15 cellular contexts compared by ENCODE assay signal in the genomic region with DNA sequence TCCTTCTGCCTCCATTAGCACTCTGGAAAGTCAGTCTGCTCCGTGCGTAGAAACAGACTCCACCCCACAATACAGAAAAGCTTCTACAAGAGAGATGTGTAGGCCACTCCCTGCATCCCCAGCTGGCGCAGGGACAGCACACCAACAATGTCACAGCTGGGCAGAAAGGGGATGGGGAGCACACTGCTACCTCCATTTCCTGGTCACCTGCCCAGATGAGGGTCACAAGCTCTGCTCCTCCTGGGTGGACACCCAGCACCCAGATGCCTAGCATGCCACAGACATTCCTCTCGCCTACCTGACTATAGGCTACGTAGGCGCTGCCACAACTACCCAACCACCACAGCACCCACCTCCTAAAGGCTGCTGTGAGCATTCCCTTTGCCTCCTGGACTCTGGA.
"Had no signal": no experiment of that assay in that cellular context is flagged by ENCODE, and none has a peak within 500 bp of the region (broad histone marks: within the 10 kb centered on the region; RNA-seq: fewer than 3 reads in every experiment).

No MANE protein-coding gene starts in this region.

- H3K27me3 ChIP-seq: brain microvascular endothelial cell, foreskin keratinocyte, pancreas had no signal

- H3K36me3 Mint-ChIP-seq: activated naive CD8-positive, alpha-beta T cell treated with anti-CD3 and anti-CD28 coated beads, Interleukin-2, amount 10 ng/mL, durations not matched to agents 7 days and 5 days; immature natural killer cell had no signal

- H3K4me3 ChIP-seq: lower lobe of right lung, pancreas had no signal

- H3K27ac Mint-ChIP-seq: activated CD4-positive, alpha-beta T cell treated with anti-CD3 and anti-CD28 coated beads, Interleukin-2, amount 10 ng/mL, durations not matched to agents 7 days and 5 days; activated naive CD8-positive, alpha-beta T cell treated with anti-CD3 and anti-CD28 coated beads, Interleukin-2, amount 10 ng/mL, durations not matched to agents 7 days and 5 days; immature natural killer cell had no signal

- ATAC-seq: activated T-cell treated with anti-CD3 and anti-CD28 coated beads, Interleukin-2, amount 50 U/mL, for 72 hours; foreskin keratinocyte had no signal

- FAIRE-seq: pancreas, urothelium cell line had no signal

- H3K4me1 Mint-ChIP-seq: activated CD4-positive, alpha-beta T cell treated with anti-CD3 and anti-CD28 coated beads, Interleukin-2, amount 10 ng/mL, durations not matched to agents 7 days and 5 days; immature natural killer cell had no signal

- H3K27ac ChIP-seq: brain microvascular endothelial cell, foreskin keratinocyte, lower lobe of right lung, pancreas had no signal

- H3K27me3 Mint-ChIP-seq: activated CD4-positive, alpha-beta T cell treated with anti-CD3 and anti-CD28 coated beads, Interleukin-2, amount 10 ng/mL, durations not matched to agents 7 days and 5 days; activated naive CD8-positive, alpha-beta T cell treated with anti-CD3 and anti-CD28 coated beads, Interleukin-2, amount 10 ng/mL, durations not matched to agents 7 days and 5 days had no signal

- H3K9me3 ChIP-seq: lower lobe of right lung, pancreas had no signal

- H3K4me3 Mint-ChIP-seq: activated CD4-positive, alpha-beta T cell treated with anti-CD3 and anti-CD28 coated beads, Interleukin-2, amount 10 ng/mL, durations not matched to agents 7 days and 5 days; activated naive CD8-positive, alpha-beta T cell treated with anti-CD3 and anti-CD28 coated beads, Interleukin-2, amount 10 ng/mL, durations not matched to agents 7 days and 5 days; activated T-cell treated with anti-CD3 and anti-CD28 coated beads, Interleukin-2, amount 50 U/mL, for 72 hours; immature natural killer cell had no signal

- H3K36me3 ChIP-seq: brain microvascular endothelial cell, lower lobe of right lung, pancreas had no signal

- DNase-seq: activated CD4-positive, alpha-beta T cell treated with anti-CD3 and anti-CD28 coated beads, Interleukin-2, amount 10 ng/mL, durations not matched to agents 7 days and 5 days; activated CD8-positive, alpha-beta memory T cell treated with anti-CD3 and anti-CD28 coated beads, Interleukin-2, amount 50 U/mL, for 48 hours; activated gamma-delta T cell treated with Interleukin-2 at 50 U/mL for 16 hours; activated naive CD8-positive, alpha-beta T cell treated with anti-CD3 and anti-CD28 coated beads, Interleukin-2, amount 10 ng/mL, durations not matched to agents 7 days and 5 days; activated T-cell treated with anti-CD3 and anti-CD28 coated beads, Interleukin-2, amount 50 U/mL, for 72 hours; brain microvascular endothelial cell; effector memory CD4-positive, alpha-beta T cell; foreskin keratinocyte; immature natural killer cell; lower lobe of right lung; midbrain; stimulated activated CD4-positive, alpha-beta T cell treated with anti-CD3 and anti-CD28 coated beads, Interleukin-12 subunit alpha, Interleukin-12 subunit beta, amount 100 ng/mL, for 4 hours; stimulated activated CD4-positive, alpha-beta T cell treated with anti-CD3 and anti-CD28 coated beads, Interleukin-2, amount 100 ng/mL, for 24 hours had no signal

- H3K4me1 ChIP-seq: foreskin keratinocyte, lower lobe of right lung, pancreas had no signal

- H3K9me3 Mint-ChIP-seq: activated CD4-positive, alpha-beta T cell treated with anti-CD3 and anti-CD28 coated beads, Interleukin-2, amount 10 ng/mL, durations not matched to agents 7 days and 5 days; activated naive CD8-positive, alpha-beta T cell treated with anti-CD3 and anti-CD28 coated beads, Interleukin-2, amount 10 ng/mL, durations not matched to agents 7 days and 5 days; activated T-cell treated with anti-CD3 and anti-CD28 coated beads, Interleukin-2, amount 50 U/mL, for 72 hours; immature natural killer cell had no signal
